2 cellular contexts compared by ENCODE assay signal in genomic region chr10:66637273-66638036, GRCh38.
TF ChIP-seq lines count a peak whose summit lies in the region.

No MANE protein-coding gene starts in this region.

TF ChIP-seq in IMR-90, 13 proteins besides CTCF, POLR2A, EP300 and RAD21:
- TF ChIP-seq MAFK (IDR thresholded peaks at IDR 0.05; ENCODE audit: low read depth, low read length) (no peak), SMC3 (IDR thresholded peaks at IDR 0.05; ENCODE audit: low read depth, low read length) (no peak), RCOR1 (IDR thresholded peaks at IDR 0.05; ENCODE audit: insufficient replicate concordance, low read length) (no peak), CEBPB (IDR thresholded peaks at IDR 0.05; ENCODE audit: low read depth, low read length) (no peak), MAZ (IDR thresholded peaks at IDR 0.05; ENCODE audit: borderline replicate concordance, low read depth, low read length) (no peak), FOS (IDR thresholded peaks at IDR 0.05; ENCODE audit: low read depth, low read length) (no peak), BHLHE40 (IDR thresholded peaks at IDR 0.05; ENCODE audit: low read depth, low read length) (no peak), ELK1 (IDR thresholded peaks at IDR 0.05; ENCODE audit: borderline replicate concordance, low read depth, low read length) (no peak)

TF ChIP-seq in H1, 55 proteins besides CTCF, POLR2A, EP300 and RAD21:
- TF ChIP-seq POU5F1 (IDR thresholded peaks at IDR 0.05; ENCODE audit: low read depth, low read length) (no peak), RNF2 (IDR thresholded peaks at IDR 0.05; ENCODE audit: borderline replicate concordance, low read depth, low read length, missing control alignments, poor library complexity, severe bottlenecking) (no peak), CREB1 (IDR thresholded peaks at IDR 0.05) (no peak), JUN (IDR thresholded peaks at IDR 0.05; ENCODE audit: low read depth, low read length) (no peak), E2F6 (IDR thresholded peaks at IDR 0.05) (no peak), MAX (IDR thresholded peaks at IDR 0.05) (no peak), YY1 (IDR thresholded peaks at IDR 0.05; ENCODE audit: low read depth, low read length) (no peak), HDAC6 (IDR thresholded peaks at IDR 0.05; ENCODE audit: low read depth, low read length) (no peak), TBP (IDR thresholded peaks at IDR 0.05; ENCODE audit: low read depth, low read length) (no peak), JUND (IDR thresholded peaks at IDR 0.05; ENCODE audit: low read length) (no peak), USF2 (IDR thresholded peaks at IDR 0.05; ENCODE audit: low read length) (no peak), CBX8 (IDR thresholded peaks at IDR 0.05; ENCODE audit: borderline replicate concordance, low read depth, low read length) (no peak), SIX5 (IDR thresholded peaks at IDR 0.05; ENCODE audit: low read depth, low read length) (no peak)
